4 cellular contexts compared by ENCODE assay signal in genomic region chr1:20312310-20312709, GRCh38.
"Had no signal": no experiment of that assay in that cellular context is flagged by ENCODE, and none has a peak within 500 bp of the region (broad histone marks: within the 10 kb centered on the region; RNA-seq: fewer than 3 reads in every experiment).

No MANE protein-coding gene starts in this region.

- H3K27ac ChIP-seq: HL-60, KMS-11 had no signal

- H3K4me3 ChIP-seq: K562 had no signal

- ATAC-seq: HepG2, K562 had no signal
